ENCODE assay signal across 8 cellular contexts in the genomic region with DNA sequence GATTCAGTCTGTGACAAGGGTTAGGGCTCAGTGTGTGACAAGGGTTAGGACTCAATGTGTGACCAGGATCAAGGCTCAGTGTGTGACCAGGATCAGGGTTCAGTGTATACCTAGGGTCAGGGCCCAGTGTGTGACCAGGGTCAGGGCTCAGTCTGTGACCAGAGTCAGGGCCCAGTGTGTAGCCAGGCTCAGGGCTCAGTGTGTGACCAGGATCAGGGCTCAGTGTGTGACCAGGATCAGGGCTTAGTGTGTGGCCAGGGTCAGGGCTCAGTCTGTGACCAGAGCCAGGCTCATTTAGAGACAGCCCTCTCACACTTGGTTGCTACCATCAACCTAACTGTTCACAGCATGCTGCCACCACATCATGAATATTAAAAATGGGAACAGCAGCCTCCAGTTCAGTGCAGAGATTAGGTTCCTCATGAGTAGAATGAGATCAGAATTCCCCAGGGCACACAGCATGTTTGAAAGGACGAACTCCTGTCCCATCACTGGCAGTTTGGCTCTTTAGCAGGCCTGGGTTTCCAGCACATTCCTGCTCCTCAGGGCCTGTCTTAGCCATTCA. TPM values are rescaled to one million over a fixed set of nuclear protein-coding genes. Genes with fewer than 3 reads are reported as not detected.
DNase-seq lines count a peak whose midpoint lies in the region; ATAC-seq and TF ChIP-seq lines count a peak whose summit lies in the region.

No MANE protein-coding gene starts in this region.

- no peak for TF ChIP-seq RAD21 in IMR-90 (IDR thresholded peaks at IDR 0.05; ENCODE audit: low read length)

- no peak overlapping the region for H2AK9ac ChIP-seq in IMR-90 (replicated peaks; ENCODE audit: low read depth, low read length, poor library complexity)

- in situ Hi-C loops in IMR-90 (cut with MboI; ENCODE audit: low sequenced_read_pairs), result no loop called here
- in situ Hi-C loops in GM13977 (cut with MboI; ENCODE audit: low pct_unique_long_range_greater_than_20kb, low sequenced_read_pairs, unreplicated experiment), result no loop called here

- TF ChIP-seq EP300 in stomach (IDR thresholded peaks at IDR 0.05), result no peak

- H2AK5ac ChIP-seq in IMR-90 (ENCODE audit: low read depth, low read length), result peak overlapping the region; percentile 69

- CTCF ChIA-PET in IMR-90 (lab: Yijun Ruan, JAX) (interaction anchor here (0.6 to 2.1 kb wide), 10 partner anchors 10 to 372 kb away, joined by 3 to 13 read pairs (median 4); no protein-coding TSS in a partner anchor), activated B cell treated with CpG ODN at 0.5 μM for 24 hours (lab: Charles Lee) (interaction anchor here (1.2 to 2.7 kb wide), 5 partner anchors 9 to 358 kb away, joined by 3 to 18 read pairs (median 3); no protein-coding TSS in a partner anchor)
- CTCF ChIA-PET in activated naive CD4-positive, alpha-beta T cell treated with anti-CD3 and anti-CD28 coated beads for 36 hours (lab: Charles Lee), result interaction anchor here (0.6 to 3.2 kb wide), 21 partner anchors 9 to 103 kb away, joined by 3 to 20 read pairs (median 4); partner anchors contain the start of gene TBC1D21

- peak overlapping the region; percentile 65 for H2AFZ ChIP-seq in IMR-90 (replicated peaks; ENCODE audit: low read length, poor library complexity)

- peak overlapping the region; percentile 40; the same call in 1 of the 2 replicates for H3K23ac ChIP-seq in IMR-90 (ENCODE audit: low read depth, low read length)

- no peak overlapping the region for H3K4me3 Mint-ChIP-seq in activated B cell treated with CpG ODN at 0.5 μM for 24 hours
- H3K4me3 Mint-ChIP-seq in activated naive CD4-positive, alpha-beta T cell treated with anti-CD3 and anti-CD28 coated beads for 36 hours, result no peak overlapping the region

- dilution Hi-C loops in IMR-90 (cut with HindIII; ENCODE audit: low sequenced_read_pairs, unreplicated experiment), result no loop called here

- peaks cover 4% of the 10 kb centered on the region; the same call in 1 of the 2 replicates for H3K9me1 ChIP-seq in IMR-90 (ENCODE audit: insufficient read depth, low read length)

- no peak overlapping the region for H3K14ac ChIP-seq in IMR-90 (replicated peaks; ENCODE audit: low read depth, low read length)

- H3K9me3 ChIP-seq in IMR-90 (ENCODE audit: control insufficient read depth, insufficient read depth, low read length) (no peaks in the 10 kb centered on the region), stomach (no peaks in the 10 kb centered on the region)

- peaks cover 13% of the 10 kb centered on the region for H3K4me1 Mint-ChIP-seq in activated B cell treated with CpG ODN at 0.5 μM for 24 hours
- peaks cover 3% of the 10 kb centered on the region for H3K4me1 Mint-ChIP-seq in activated naive CD4-positive, alpha-beta T cell treated with anti-CD3 and anti-CD28 coated beads for 36 hours (ENCODE audit: low read depth)

- H2BK15ac ChIP-seq in IMR-90 (ENCODE audit: low read depth, low read length), result peak overlapping the region; percentile 2; the same call in 1 of the 3 replicates

- no peaks in the 10 kb centered on the region for H3K36me3 Mint-ChIP-seq in activated B cell treated with CpG ODN at 0.5 μM for 24 hours (ENCODE audit: low read depth)
- no peaks in the 10 kb centered on the region for H3K36me3 Mint-ChIP-seq in activated naive CD4-positive, alpha-beta T cell treated with anti-CD3 and anti-CD28 coated beads for 36 hours (ENCODE audit: low read depth)

- H3K4me1 ChIP-seq in IMR-90 (ENCODE audit: control insufficient read depth, insufficient read depth, low read length), result peaks cover 8% of the 10 kb centered on the region
- peaks cover 17 to 36% (median 26%) of the 10 kb centered on the region in 4 donors for H3K4me1 ChIP-seq in stomach

- H4K91ac ChIP-seq in IMR-90 (ENCODE audit: insufficient read depth, low read depth, low read length), result peak overlapping the region; percentile 13; the same call in 1 of the 2 replicates

- DNase-seq in IMR-90, result no peak
- no peak for DNase-seq in activated B cell treated with CpG ODN at 0.5 μM for 24 hours
- DNase-seq in stomach, result no peak
- no peak for DNase-seq in activated naive CD4-positive, alpha-beta T cell treated with anti-CD3 and anti-CD28 coated beads for 36 hours
- DNase-seq in GM13977 (ENCODE audit: low spot score), result no peak

- H3K79me1 ChIP-seq in IMR-90 (ENCODE audit: low read depth in 1 of 2, low read length in 2 of 2), result peaks cover 2 to 3% of the 10 kb centered on the region in 2 experiments; a peak in 1 of 4 replicates

- H2BK120ac ChIP-seq in IMR-90 (ENCODE audit: low read depth, low read length), result no peak overlapping the region

- H2BK20ac ChIP-seq in IMR-90 (ENCODE audit: low read depth, low read length), result no peak overlapping the region

- H3K4me3 ChIP-seq in IMR-90 (ENCODE audit: insufficient read depth, low read depth, low read length) (no peak overlapping the region), stomach (no peak overlapping the region)

- peak overlapping the region; percentile 13; the same call in 1 of the 2 replicates for H3K9ac ChIP-seq in IMR-90 (ENCODE audit: low read depth, low read length)

- peak overlapping the region; percentile 60 for H3K4ac ChIP-seq in IMR-90 (ENCODE audit: low read depth, low read length)

- H3K9me3 Mint-ChIP-seq in activated B cell treated with CpG ODN at 0.5 μM for 24 hours, result no peaks in the 10 kb centered on the region
- H3K9me3 Mint-ChIP-seq in activated naive CD4-positive, alpha-beta T cell treated with anti-CD3 and anti-CD28 coated beads for 36 hours, result no peaks in the 10 kb centered on the region

- peak overlapping the region; percentile 18 for H2BK5ac ChIP-seq in IMR-90 (ENCODE audit: low read depth, low read length, poor library complexity, severe bottlenecking)

- H4K8ac ChIP-seq in IMR-90 (ENCODE audit: low read depth in 2 of 2, low read length in 2 of 2), result peak overlapping the region in 1 of 2 experiments; percentile 44; a peak in 1 of 4 replicates

- H3K27ac Mint-ChIP-seq in activated B cell treated with CpG ODN at 0.5 μM for 24 hours, result no peak overlapping the region
- H3K27ac Mint-ChIP-seq in activated naive CD4-positive, alpha-beta T cell treated with anti-CD3 and anti-CD28 coated beads for 36 hours, result no peak overlapping the region

- no peak overlapping the region for H3K18ac ChIP-seq in IMR-90 (ENCODE audit: low read depth, low read length)

- H4K20me1 ChIP-seq in IMR-90 (ENCODE audit: insufficient read depth, low read length), result 0 out of 2 replicates have a peak, but pooled peaks cover 2% of the 10 kb centered on the region

- no peak for TF ChIP-seq CTCF in IMR-90 (conservative IDR thresholded peaks at IDR 0.05; ENCODE audit: low read depth, low read length)
- TF ChIP-seq CTCF in activated B cell treated with CpG ODN at 0.5 μM for 24 hours (IDR thresholded peaks at IDR 0.05), result no peak
- TF ChIP-seq CTCF in stomach (IDR thresholded peaks at IDR 0.05), result no peak
- TF ChIP-seq CTCF in GM13977 (IDR thresholded peaks at IDR 0.05; ENCODE audit: extremely low read depth, insufficient read depth, missing control alignments), result no peak

- H3K4me2 ChIP-seq in IMR-90 (ENCODE audit: low read depth, low read length), result no peak overlapping the region

- no TSS peak for BruUV-seq in IMR-90 (replicated peaks; lab: Mats Ljungman, UMichigan)

- no CpG with 5 or more reads among the region's 1 CpG for WGBS in IMR-90 (ENCODE audit: extremely low coverage in 2 of 2, insufficient read length in 1 of 2), 2 experiments
- 0 to 49% (median 33%) methylated on average over 1 of the region's 1 CpG for whole genome bisulfite sequencing in stomach, 5 donors

- H3K27ac ChIP-seq in IMR-90 (ENCODE audit: insufficient read depth, low read length) (peak overlapping the region; percentile 25; the same call in 1 of the 2 replicates), layer of hippocampus (ENCODE audit: low read depth, low read length) (peak overlapping the region; percentile 67), stomach (peak overlapping the region in 4 of 5 donors; percentile 85 to 94 (median 90))

- peaks cover 57% of the 10 kb centered on the region for H3K36me3 ChIP-seq in IMR-90 (ENCODE audit: control insufficient read depth, insufficient read depth, low read length)
- peaks cover 10 to 48% (median 33%) of the 10 kb centered on the region in 4 donors for H3K36me3 ChIP-seq in stomach

- POLR2A ChIA-PET in IMR-90 (lab: Charles Lee; ENCODE audit: unreplicated experiment) (interaction anchor here (0.7 to 0.9 kb wide), 3 partner anchors 10 to 481 kb away, joined by 3 to 6 read pairs (median 5); no protein-coding TSS in a partner anchor), activated B cell treated with CpG ODN at 0.5 μM for 24 hours (lab: Charles Lee) (no interaction called here)

- ATAC-seq in IMR-90 (ENCODE audit: low read depth), result peak; percentile 28; the same call in 1 of the 2 replicates
- ATAC-seq in activated B cell treated with CpG ODN at 0.5 μM for 24 hours (ENCODE audit: low read depth), result peak; percentile 54
- no peak for ATAC-seq in HG03457 (IDR thresholded peaks at IDR 0.05; ENCODE audit: unreplicated experiment)
- no peak for ATAC-seq in HG02870 (IDR thresholded peaks at IDR 0.05; ENCODE audit: unreplicated experiment)

- no peak overlapping the region for H4K5ac ChIP-seq in IMR-90 (ENCODE audit: low read depth, low read length)

- intact Hi-C loops in IMR-90 (cut with micrococcal nuclease) (loop anchor here (1.0 kb wide), 1 partner anchor 14 kb away; no protein-coding TSS in a partner anchor), activated B cell treated with CpG ODN at 0.5 μM for 24 hours (cut with micrococcal nuclease) (loop anchor here (1.0 kb wide), 1 partner anchor 14 kb away; no protein-coding TSS in a partner anchor), stomach (cut with DNase I; ENCODE audit: low total_unique reads) (no loop called here)
- intact Hi-C loops in activated naive CD4-positive, alpha-beta T cell treated with anti-CD3 and anti-CD28 coated beads for 36 hours (cut with micrococcal nuclease), result loop anchor here (1.0 to 5.0 kb wide), 2 partner anchors 14 to 182 kb away; partner anchors contain the start of gene ISLR2

- H3K27me3 ChIP-seq in IMR-90 (ENCODE audit: control insufficient read depth, insufficient read depth, low read length), result no peaks in the 10 kb centered on the region
- H3K27me3 ChIP-seq in layer of hippocampus (ENCODE audit: control insufficient read depth, insufficient read depth, low read length), result no peaks in the 10 kb centered on the region
- H3K27me3 ChIP-seq in stomach, result no peaks in the 10 kb centered on the region

- no peak overlapping the region for H3K56ac ChIP-seq in IMR-90 (ENCODE audit: extremely low read depth, insufficient read depth, low read length)

- no peak for TF ChIP-seq POLR2A in IMR-90 (IDR thresholded peaks at IDR 0.05; ENCODE audit: low read depth, low read length)
- TF ChIP-seq POLR2A in stomach (IDR thresholded peaks at IDR 0.05), result no peak

- H3K27me3 Mint-ChIP-seq in activated B cell treated with CpG ODN at 0.5 μM for 24 hours, result peaks cover 2% of the 10 kb centered on the region
- H3K27me3 Mint-ChIP-seq in activated naive CD4-positive, alpha-beta T cell treated with anti-CD3 and anti-CD28 coated beads for 36 hours (ENCODE audit: low read depth), result no peaks in the 10 kb centered on the region

RNA-seq across cellular contexts. Expression of gene LOXL1, which starts 24.3 kb away (rescaled TPM):
- total RNA-seq in IMR-90 (2012; rRNA removed), result 146 and 148 TPM in 2 replicates
- polyA plus RNA-seq in IMR-90 (2012; rRNA removed), result 311 and 332 TPM in 2 replicates
- 118 and 403 TPM in 2 replicates for polyA plus RNA-seq in IMR-90 (2012; cell fraction: cytosol; rRNA removed)
- polyA plus RNA-seq in IMR-90 (2012; cell fraction: nucleus; rRNA removed; ENCODE audit: low replicate concordance), result 211 and 331 TPM in 2 replicates
- total RNA-seq in activated B cell treated with CpG ODN at 0.5 μM for 24 hours, result 0.61 and 1.1 TPM in 2 replicates
- 10 to 100 TPM in 4 of 5 donors, 1 to 10 TPM in 1; 6.2 to 48.4 (median 36.8) TPM for total RNA-seq in stomach
- polyA plus RNA-seq in stomach, result 10 to 100 TPM in 2 of 3 donors, 1 to 10 TPM in 1; 5.2 to 25.8 (median 12.5) TPM
- under 1 TPM; 0.25 to 0.55 TPM for total RNA-seq in activated naive CD4-positive, alpha-beta T cell treated with anti-CD3 and anti-CD28 coated beads for 36 hours

RNA-seq across cellular contexts. Expression of gene STOML1, which starts 41.5 kb away (rescaled TPM):
- total RNA-seq in IMR-90 (2012; rRNA removed) (11.8 and 12.5 TPM in 2 replicates), activated B cell treated with CpG ODN at 0.5 μM for 24 hours (8.9 and 10.6 TPM in 2 replicates), stomach (10 to 100 TPM in 2 of 5 donors, 1 to 10 TPM in 3; 5.3 to 26.4 (median 9.8) TPM)
- polyA plus RNA-seq in IMR-90 (2012; rRNA removed) (21.2 and 25.0 TPM in 2 replicates), stomach (10 to 100 TPM in 1 of 3 donors, 1 to 10 TPM in 2; 8.0 to 13.3 (median 9.6) TPM)
- polyA plus RNA-seq in IMR-90 (2012; cell fraction: cytosol; rRNA removed), result 15.0 and 22.2 TPM in 2 replicates
- 13.0 and 29.7 TPM in 2 replicates for polyA plus RNA-seq in IMR-90 (2012; cell fraction: nucleus; rRNA removed; ENCODE audit: low replicate concordance)
- total RNA-seq in activated naive CD4-positive, alpha-beta T cell treated with anti-CD3 and anti-CD28 coated beads for 36 hours, result 1 to 10 TPM; 8.7 to 9.5 TPM

RNA-seq across cellular contexts. Expression of gene PML, which starts 44.0 kb away (rescaled TPM):
- total RNA-seq in IMR-90 (2012; rRNA removed) (8.8 and 10.3 TPM in 2 replicates), activated B cell treated with CpG ODN at 0.5 μM for 24 hours (58.1 and 62.4 TPM in 2 replicates), stomach (100 to 1,000 TPM in 2 of 5 donors, 10 to 100 TPM in 3; 27.7 to 170 (median 65.9) TPM)
- polyA plus RNA-seq in IMR-90 (2012; rRNA removed) (22.6 and 23.1 TPM in 2 replicates), stomach (10 to 100 TPM; 16.0 to 25.8 (median 21.9) TPM)
- polyA plus RNA-seq in IMR-90 (2012; cell fraction: cytosol; rRNA removed), result 28.1 and 29.3 TPM in 2 replicates
- polyA plus RNA-seq in IMR-90 (2012; cell fraction: nucleus; rRNA removed; ENCODE audit: low replicate concordance), result 43.2 and 105 TPM in 2 replicates
- total RNA-seq in activated naive CD4-positive, alpha-beta T cell treated with anti-CD3 and anti-CD28 coated beads for 36 hours, result 10 to 100 TPM; 69.6 to 70.2 TPM

Comparison
In these comparisons a context has a peak if more than half of its experiments do, and no peak if none do; other contexts are left out.
1. ATAC-seq: peak in IMR-90 (single experiment) and activated B cell treated with CpG ODN at 0.5 μM for 24 hours (single experiment); none in HG03457 (single experiment) and HG02870 (single experiment).
2. H3K27ac ChIP-seq: peak in every context shown above with its lines; median percentile 90 in stomach; 67 in layer of hippocampus; 25 in IMR-90.